19 cellular contexts compared by ENCODE assay signal in the genomic region with DNA sequence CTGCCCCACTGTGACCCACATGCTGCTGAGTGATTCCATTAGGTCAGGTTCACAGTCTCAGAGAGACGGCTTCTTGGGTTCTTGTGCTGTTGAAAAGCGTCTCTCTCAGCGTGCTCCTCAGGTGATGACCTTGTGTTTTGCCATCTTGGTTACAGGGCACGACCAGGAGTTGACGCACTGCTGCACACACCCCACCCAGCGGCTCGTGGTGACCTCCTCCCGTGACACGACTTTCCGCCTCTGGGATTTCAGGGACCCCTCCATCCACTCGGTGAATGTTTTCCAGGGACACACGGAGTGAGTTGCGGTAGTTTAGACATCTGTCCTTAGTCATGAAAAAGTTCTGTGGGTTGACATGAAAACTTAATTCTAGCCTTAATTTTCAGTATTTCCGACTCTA.
"Had no signal": no experiment of that assay in that cellular context is flagged by ENCODE, and none has a peak within 500 bp of the region (broad histone marks: within the 10 kb centered on the region; RNA-seq: fewer than 3 reads in every experiment).

No MANE protein-coding gene starts in this region.

- DNase-seq: Kasumi-1, MM.1S, NCI-H1092 treated with DMSO at 0.1 percent for 48 hours, NCI-H1436, NCI-H187, NCI-H2029, NCI-H2081 treated with DMSO at 0.1 percent for 48 hours, NCI-H2171, NCI-H226, NCI-H446, NCI-H510A, NCI-H524 treated with DMSO at 0.1 percent for 48 hours, NCI-H69, NCI-H774, Right ventricle myocardium superior, RPMI8226, SIG-M5 had no signal

- ATAC-seq: K562 had no signal

- H3K9me3 Mint-ChIP-seq: IgD-negative memory B cell had no signal

- H3K4me3 Mint-ChIP-seq: IgD-negative memory B cell had no signal
